1 cellular context compared by ENCODE assay signal in the genomic region with DNA sequence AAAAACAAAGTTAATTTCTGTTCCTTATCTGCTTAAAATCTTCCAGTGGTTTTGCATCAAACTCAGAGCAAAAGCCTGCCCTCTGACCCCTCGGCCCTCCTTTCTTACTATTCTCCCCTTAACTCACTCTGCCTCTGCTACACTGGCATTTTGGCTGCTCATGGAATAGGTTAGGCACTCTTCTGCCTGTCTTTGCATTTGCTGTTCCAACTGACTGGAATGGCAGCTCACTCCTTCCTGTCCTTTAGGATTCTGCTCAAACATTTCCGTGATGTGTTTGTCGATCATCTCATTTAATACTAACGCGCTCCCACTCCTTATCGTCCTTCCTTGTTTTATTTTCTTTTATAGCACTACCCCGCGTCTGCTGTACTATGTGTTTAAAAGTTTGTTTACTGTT.
TF ChIP-seq lines count a peak whose summit lies in the region.

No MANE protein-coding gene starts in this region.

TF ChIP-seq in IMR-90, 13 proteins besides CTCF, POLR2A, EP300 and RAD21:
- TF ChIP-seq MXI1 (IDR thresholded peaks at IDR 0.05; ENCODE audit: borderline replicate concordance, low read depth, low read length), result no peak
- no peak for TF ChIP-seq RFX5 (IDR thresholded peaks at IDR 0.05; ENCODE audit: low read depth, low read length)
- TF ChIP-seq CEBPB (IDR thresholded peaks at IDR 0.05; ENCODE audit: low read depth, low read length), result no peak
